In the genomic region with DNA sequence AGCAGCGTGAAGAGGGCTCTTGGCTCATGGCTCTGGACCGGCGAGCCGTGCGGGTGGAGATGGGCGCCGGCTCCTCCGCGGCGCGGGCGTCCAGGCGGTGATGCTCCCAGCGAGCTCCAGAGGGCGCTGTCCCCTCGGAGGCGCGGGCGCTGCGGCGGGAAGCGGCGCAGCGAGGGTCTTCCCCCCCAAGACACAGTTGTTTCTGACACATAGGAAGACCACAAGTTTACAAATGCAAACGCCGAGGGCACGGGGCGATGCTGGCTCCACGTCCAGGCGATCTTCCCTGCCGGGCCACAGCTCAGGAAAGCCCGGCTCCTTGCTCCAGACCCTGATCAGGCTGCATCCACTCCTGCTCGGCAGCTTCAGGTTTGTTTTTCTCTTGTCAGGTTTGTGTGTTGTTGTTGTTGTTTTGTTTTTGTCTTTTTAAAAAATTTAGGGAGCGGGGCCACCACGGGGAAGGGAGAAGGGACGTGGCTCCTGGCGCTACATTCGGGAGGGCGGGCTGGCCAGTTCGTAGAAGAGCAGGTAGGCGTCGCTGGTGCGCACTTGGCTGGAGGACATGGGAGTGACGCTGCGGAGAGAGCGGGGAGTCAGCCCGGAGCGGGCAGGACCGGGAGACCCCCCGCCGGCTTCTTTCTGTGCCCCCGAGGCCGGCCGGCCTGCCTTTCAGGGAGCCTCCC, we compare ENCODE assay signal across 2 cellular contexts.
A peak's percentile ranks its signal among the peaks of the same experiment; 100 is the strongest.
TF ChIP-seq lines count a peak whose summit lies in the region.

No MANE protein-coding gene starts in this region.

TF ChIP-seq in Ishikawa, 13 proteins besides CTCF, POLR2A, EP300 and RAD21:
- TF ChIP-seq NFIC (IDR thresholded peaks at IDR 0.05), result peak; percentile 76
- no peak for TF ChIP-seq TCF12 (IDR thresholded peaks at IDR 0.05; ENCODE audit: low read depth)
- TF ChIP-seq ZBTB7A (IDR thresholded peaks at IDR 0.05; ENCODE audit: low read depth), result peak; percentile 94
- no peak for TF ChIP-seq TEAD4 (IDR thresholded peaks at IDR 0.05)
- TF ChIP-seq, protein P1, sequence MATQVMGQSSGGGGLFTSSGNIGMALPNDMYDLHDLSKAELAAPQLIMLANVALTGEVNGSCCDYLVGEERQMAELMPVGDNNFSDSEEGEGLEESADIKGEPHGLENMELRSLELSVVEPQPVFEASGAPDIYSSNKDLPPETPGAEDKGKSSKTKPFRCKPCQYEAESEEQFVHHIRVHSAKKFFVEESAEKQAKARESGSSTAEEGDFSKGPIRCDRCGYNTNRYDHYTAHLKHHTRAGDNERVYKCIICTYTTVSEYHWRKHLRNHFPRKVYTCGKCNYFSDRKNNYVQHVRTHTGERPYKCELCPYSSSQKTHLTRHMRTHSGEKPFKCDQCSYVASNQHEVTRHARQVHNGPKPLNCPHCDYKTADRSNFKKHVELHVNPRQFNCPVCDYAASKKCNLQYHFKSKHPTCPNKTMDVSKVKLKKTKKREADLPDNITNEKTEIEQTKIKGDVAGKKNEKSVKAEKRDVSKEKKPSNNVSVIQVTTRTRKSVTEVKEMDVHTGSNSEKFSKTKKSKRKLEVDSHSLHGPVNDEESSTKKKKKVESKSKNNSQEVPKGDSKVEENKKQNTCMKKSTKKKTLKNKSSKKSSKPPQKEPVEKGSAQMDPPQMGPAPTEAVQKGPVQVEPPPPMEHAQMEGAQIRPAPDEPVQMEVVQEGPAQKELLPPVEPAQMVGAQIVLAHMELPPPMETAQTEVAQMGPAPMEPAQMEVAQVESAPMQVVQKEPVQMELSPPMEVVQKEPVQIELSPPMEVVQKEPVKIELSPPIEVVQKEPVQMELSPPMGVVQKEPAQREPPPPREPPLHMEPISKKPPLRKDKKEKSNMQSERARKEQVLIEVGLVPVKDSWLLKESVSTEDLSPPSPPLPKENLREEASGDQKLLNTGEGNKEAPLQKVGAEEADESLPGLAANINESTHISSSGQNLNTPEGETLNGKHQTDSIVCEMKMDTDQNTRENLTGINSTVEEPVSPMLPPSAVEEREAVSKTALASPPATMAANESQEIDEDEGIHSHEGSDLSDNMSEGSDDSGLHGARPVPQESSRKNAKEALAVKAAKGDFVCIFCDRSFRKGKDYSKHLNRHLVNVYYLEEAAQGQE (IDR thresholded peaks at IDR 0.05; ENCODE audit: low read depth), result no peak
- TF ChIP-seq CREB1 (IDR thresholded peaks at IDR 0.05; ENCODE audit: low read depth), result no peak
- no peak for TF ChIP-seq EGR1 (IDR thresholded peaks at IDR 0.05)
- TF ChIP-seq, protein P2, sequence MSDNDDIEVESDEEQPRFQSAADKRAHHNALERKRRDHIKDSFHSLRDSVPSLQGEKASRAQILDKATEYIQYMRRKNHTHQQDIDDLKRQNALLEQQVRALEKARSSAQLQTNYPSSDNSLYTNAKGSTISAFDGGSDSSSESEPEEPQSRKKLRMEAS (IDR thresholded peaks at IDR 0.05), result peak; percentile 1; the same call in 1 of the 2 replicates
- TF ChIP-seq FOXM1 (IDR thresholded peaks at IDR 0.05; ENCODE audit: borderline replicate concordance, low read depth), result no peak
- peak; percentile 26; the same call in 1 of the 2 replicates for TF ChIP-seq TAF1 (IDR thresholded peaks at IDR 0.05; ENCODE audit: low read depth)
- no peak for TF ChIP-seq YY1 (IDR thresholded peaks at IDR 0.05; ENCODE audit: low read depth)
- TF ChIP-seq, protein P3, sequence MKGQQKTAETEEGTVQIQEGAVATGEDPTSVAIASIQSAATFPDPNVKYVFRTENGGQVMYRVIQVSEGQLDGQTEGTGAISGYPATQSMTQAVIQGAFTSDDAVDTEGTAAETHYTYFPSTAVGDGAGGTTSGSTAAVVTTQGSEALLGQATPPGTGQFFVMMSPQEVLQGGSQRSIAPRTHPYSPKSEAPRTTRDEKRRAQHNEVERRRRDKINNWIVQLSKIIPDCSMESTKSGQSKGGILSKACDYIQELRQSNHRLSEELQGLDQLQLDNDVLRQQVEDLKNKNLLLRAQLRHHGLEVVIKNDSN (IDR thresholded peaks at IDR 0.05), result no peak
- TF ChIP-seq CEBPB (IDR thresholded peaks at IDR 0.05), result no peak
TF ChIP-seq in Ishikawa: peak in this region for 4.

TF ChIP-seq in GM12878, 131 proteins besides CTCF, POLR2A, EP300 and RAD21 (continues in another document):
- TF ChIP-seq HDGF (IDR thresholded peaks at IDR 0.05) (0 out of 2 replicates have a peak, but pooled peaks have one; percentile 39), RCOR1 (conservative IDR thresholded peaks at IDR 0.05; ENCODE audit: low read depth, low read length) (no peak), SUPT20H (IDR thresholded peaks at IDR 0.05; ENCODE audit: borderline replicate concordance, control insufficient read depth, low read depth, low read length) (no peak), TCF12 (IDR thresholded peaks at IDR 0.05; ENCODE audit: low read depth, low read length) (no peak), TCF7 (IDR thresholded peaks at IDR 0.05; ENCODE audit: borderline replicate concordance) (no peak), ZNF207 (IDR thresholded peaks at IDR 0.05; ENCODE audit: borderline replicate concordance) (0 out of 2 replicates have a peak, but pooled peaks have one; percentile 49), HDAC6 (IDR thresholded peaks at IDR 0.05; ENCODE audit: unreplicated experiment) (no peak), HDAC2 (IDR thresholded peaks at IDR 0.05) (no peak), GABPA (IDR thresholded peaks at IDR 0.05; ENCODE audit: low read depth) (no peak), FOXM1 (IDR thresholded peaks at IDR 0.05; ENCODE audit: low read depth, low read length) (no peak), IKZF2 (IDR thresholded peaks at IDR 0.05) (0 out of 4 replicates have a peak, but pooled peaks of 1 of the 2 experiments have one; percentile 28), CBX5 (IDR thresholded peaks at IDR 0.05; ENCODE audit: low read depth) (no peak), YBX1 (IDR thresholded peaks at IDR 0.05) (no peak), BMI1 (IDR thresholded peaks at IDR 0.05; ENCODE audit: borderline replicate concordance) (no peak), RB1 (IDR thresholded peaks at IDR 0.05; ENCODE audit: borderline replicate concordance) (peak; percentile 89; the same call in 1 of the 2 replicates), SMC3 (IDR thresholded peaks at IDR 0.05; ENCODE audit: borderline replicate concordance, low read length) (peak; percentile 85), IRF4 (IDR thresholded peaks at IDR 0.05; ENCODE audit: low read depth, low read length) (0 out of 2 replicates have a peak, but pooled peaks have one; percentile 14), YY1 (IDR thresholded peaks at IDR 0.05; ENCODE audit: low read depth, low read length) (peak; percentile 41), NBN (IDR thresholded peaks at IDR 0.05) (peak; percentile 58; the same call in 1 of the 2 replicates), ZBED1 (IDR thresholded peaks at IDR 0.05; ENCODE audit: borderline replicate concordance) (no peak), SRF (IDR thresholded peaks at IDR 0.05; ENCODE audit: low read depth in 2 of 2, low read length in 2 of 2) (no peak), CEBPB (IDR thresholded peaks at IDR 0.05; ENCODE audit: borderline replicate concordance in 1 of 2, low read depth in 2 of 2, low read length in 2 of 2) (no peak), SMARCA5 (IDR thresholded peaks at IDR 0.05) (peak; percentile 25; the same call in 1 of the 2 replicates), BHLHE40 (IDR thresholded peaks at IDR 0.05; ENCODE audit: borderline replicate concordance in 1 of 2, low read depth in 2 of 2, low read length in 1 of 2) (peak in 1 of 2 experiments; percentile 35; a peak in 1 of 4 replicates), TARDBP (IDR thresholded peaks at IDR 0.05; ENCODE audit: borderline replicate concordance) (no peak), SIX5 (IDR thresholded peaks at IDR 0.05; ENCODE audit: low read depth, low read length, severe bottlenecking) (no peak), POLR2AphosphoS5 (IDR thresholded peaks at IDR 0.05; ENCODE audit: low read length) (no peak), JUNB (IDR thresholded peaks at IDR 0.05) (no peak)
- TF ChIP-seq, protein P4, sequence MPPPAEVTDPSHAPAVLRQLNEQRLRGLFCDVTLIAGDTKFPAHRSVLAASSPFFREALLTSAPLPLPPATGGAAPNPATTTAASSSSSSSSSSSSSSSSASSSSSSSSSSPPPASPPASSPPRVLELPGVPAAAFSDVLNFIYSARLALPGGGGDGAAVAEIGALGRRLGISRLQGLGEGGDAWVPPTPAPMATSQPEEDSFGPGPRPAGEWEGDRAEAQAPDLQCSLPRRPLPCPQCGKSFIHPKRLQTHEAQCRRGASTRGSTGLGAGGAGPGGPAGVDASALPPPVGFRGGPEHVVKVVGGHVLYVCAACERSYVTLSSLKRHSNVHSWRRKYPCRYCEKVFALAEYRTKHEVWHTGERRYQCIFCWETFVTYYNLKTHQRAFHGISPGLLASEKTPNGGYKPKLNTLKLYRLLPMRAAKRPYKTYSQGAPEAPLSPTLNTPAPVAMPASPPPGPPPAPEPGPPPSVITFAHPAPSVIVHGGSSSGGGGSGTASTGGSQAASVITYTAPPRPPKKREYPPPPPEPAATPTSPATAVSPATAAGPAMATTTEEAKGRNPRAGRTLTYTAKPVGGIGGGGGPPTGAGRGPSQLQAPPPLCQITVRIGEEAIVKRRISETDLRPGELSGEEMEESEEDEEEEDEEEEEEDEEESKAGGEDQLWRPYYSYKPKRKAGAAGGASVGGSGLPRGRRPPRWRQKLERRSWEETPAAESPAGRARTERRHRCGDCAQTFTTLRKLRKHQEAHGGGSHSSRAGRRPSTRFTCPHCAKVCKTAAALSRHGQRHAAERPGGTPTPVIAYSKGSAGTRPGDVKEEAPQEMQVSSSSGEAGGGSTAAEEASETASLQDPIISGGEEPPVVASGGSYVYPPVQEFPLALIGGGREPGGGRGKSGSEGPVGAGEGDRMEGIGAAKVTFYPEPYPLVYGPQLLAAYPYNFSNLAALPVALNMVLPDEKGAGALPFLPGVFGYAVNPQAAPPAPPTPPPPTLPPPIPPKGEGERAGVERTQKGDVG (CRISPR knock-in tag; IDR thresholded peaks at IDR 0.05), result no peak
- TF ChIP-seq, protein P5, sequence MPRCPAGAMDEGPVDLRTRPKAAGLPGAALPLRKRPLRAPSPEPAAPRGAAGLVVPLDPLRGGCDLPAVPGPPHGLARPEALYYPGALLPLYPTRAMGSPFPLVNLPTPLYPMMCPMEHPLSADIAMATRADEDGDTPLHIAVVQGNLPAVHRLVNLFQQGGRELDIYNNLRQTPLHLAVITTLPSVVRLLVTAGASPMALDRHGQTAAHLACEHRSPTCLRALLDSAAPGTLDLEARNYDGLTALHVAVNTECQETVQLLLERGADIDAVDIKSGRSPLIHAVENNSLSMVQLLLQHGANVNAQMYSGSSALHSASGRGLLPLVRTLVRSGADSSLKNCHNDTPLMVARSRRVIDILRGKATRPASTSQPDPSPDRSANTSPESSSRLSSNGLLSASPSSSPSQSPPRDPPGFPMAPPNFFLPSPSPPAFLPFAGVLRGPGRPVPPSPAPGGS (IDR thresholded peaks at IDR 0.05; ENCODE audit: borderline replicate concordance, insufficient read depth, low read depth, low read length, poor library complexity, severe bottlenecking), result no peak
- TF ChIP-seq, protein P6, sequence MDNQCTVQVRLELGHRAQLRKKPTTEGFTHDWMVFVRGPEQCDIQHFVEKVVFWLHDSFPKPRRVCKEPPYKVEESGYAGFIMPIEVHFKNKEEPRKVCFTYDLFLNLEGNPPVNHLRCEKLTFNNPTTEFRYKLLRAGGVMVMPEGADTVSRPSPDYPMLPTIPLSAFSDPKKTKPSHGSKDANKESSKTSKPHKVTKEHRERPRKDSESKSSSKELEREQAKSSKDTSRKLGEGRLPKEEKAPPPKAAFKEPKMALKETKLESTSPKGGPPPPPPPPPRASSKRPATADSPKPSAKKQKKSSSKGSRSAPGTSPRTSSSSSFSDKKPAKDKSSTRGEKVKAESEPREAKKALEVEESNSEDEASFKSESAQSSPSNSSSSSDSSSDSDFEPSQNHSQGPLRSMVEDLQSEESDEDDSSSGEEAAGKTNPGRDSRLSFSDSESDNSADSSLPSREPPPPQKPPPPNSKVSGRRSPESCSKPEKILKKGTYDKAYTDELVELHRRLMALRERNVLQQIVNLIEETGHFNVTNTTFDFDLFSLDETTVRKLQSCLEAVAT (IDR thresholded peaks at IDR 0.05), result peak; percentile 62; the same call in 1 of the 2 replicates
- TF ChIP-seq, protein P7, sequence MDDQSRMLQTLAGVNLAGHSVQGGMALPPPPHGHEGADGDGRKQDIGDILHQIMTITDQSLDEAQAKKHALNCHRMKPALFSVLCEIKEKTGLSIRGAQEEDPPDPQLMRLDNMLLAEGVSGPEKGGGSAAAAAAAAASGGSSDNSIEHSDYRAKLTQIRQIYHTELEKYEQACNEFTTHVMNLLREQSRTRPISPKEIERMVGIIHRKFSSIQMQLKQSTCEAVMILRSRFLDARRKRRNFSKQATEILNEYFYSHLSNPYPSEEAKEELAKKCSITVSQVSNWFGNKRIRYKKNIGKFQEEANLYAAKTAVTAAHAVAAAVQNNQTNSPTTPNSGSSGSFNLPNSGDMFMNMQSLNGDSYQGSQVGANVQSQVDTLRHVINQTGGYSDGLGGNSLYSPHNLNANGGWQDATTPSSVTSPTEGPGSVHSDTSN (IDR thresholded peaks at IDR 0.05; ENCODE audit: insufficient replicate concordance, low read depth, low read length), result no peak
- TF ChIP-seq, protein P8, sequence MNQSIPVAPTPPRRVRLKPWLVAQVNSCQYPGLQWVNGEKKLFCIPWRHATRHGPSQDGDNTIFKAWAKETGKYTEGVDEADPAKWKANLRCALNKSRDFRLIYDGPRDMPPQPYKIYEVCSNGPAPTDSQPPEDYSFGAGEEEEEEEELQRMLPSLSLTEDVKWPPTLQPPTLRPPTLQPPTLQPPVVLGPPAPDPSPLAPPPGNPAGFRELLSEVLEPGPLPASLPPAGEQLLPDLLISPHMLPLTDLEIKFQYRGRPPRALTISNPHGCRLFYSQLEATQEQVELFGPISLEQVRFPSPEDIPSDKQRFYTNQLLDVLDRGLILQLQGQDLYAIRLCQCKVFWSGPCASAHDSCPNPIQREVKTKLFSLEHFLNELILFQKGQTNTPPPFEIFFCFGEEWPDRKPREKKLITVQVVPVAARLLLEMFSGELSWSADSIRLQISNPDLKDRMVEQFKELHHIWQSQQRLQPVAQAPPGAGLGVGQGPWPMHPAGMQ (IDR thresholded peaks at IDR 0.05; ENCODE audit: borderline replicate concordance), result no peak
- TF ChIP-seq, protein P9, sequence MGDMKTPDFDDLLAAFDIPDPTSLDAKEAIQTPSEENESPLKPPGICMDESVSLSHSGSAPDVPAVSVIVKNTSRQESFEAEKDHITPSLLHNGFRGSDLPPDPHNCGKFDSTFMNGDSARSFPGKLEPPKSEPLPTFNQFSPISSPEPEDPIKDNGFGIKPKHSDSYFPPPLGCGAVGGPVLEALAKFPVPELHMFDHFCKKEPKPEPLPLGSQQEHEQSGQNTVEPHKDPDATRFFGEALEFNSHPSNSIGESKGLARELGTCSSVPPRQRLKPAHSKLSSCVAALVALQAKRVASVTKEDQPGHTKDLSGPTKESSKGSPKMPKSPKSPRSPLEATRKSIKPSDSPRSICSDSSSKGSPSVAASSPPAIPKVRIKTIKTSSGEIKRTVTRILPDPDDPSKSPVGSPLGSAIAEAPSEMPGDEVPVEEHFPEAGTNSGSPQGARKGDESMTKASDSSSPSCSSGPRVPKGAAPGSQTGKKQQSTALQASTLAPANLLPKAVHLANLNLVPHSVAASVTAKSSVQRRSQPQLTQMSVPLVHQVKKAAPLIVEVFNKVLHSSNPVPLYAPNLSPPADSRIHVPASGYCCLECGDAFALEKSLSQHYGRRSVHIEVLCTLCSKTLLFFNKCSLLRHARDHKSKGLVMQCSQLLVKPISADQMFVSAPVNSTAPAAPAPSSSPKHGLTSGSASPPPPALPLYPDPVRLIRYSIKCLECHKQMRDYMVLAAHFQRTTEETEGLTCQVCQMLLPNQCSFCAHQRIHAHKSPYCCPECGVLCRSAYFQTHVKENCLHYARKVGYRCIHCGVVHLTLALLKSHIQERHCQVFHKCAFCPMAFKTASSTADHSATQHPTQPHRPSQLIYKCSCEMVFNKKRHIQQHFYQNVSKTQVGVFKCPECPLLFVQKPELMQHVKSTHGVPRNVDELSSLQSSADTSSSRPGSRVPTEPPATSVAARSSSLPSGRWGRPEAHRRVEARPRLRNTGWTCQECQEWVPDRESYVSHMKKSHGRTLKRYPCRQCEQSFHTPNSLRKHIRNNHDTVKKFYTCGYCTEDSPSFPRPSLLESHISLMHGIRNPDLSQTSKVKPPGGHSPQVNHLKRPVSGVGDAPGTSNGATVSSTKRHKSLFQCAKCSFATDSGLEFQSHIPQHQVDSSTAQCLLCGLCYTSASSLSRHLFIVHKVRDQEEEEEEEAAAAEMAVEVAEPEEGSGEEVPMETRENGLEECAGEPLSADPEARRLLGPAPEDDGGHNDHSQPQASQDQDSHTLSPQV (IDR thresholded peaks at IDR 0.05), result no peak
